8 cellular contexts compared by ENCODE assay signal in the genomic region with DNA sequence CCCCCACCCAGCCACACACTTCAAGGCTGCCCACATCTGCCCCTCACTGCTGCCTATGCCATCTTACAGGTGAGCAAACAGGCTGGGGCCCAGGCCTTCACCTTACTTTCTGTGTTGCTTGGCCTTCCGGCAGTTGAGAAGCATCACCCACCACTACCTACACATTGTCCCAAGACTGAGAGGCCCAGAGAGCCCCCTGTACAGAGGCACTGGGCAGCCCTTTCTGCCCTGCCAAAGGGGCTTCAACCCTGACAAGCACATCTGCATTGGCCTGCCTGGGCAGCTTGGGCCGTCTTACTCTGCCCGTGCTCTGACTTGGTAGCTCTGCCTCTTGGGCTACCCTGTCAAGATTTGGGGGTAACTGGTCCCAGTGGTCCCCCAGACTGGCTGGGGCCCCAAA. TPM values are rescaled to one million over a fixed set of nuclear protein-coding genes. Genes with fewer than 3 reads are reported as not detected.
DNase-seq lines count a peak whose midpoint lies in the region; ATAC-seq, FAIRE-seq and TF ChIP-seq lines count a peak whose summit lies in the region.

No MANE protein-coding gene starts in this region.

- H3K4me3 Mint-ChIP-seq in activated CD4-positive, alpha-beta T cell treated with anti-CD3 and anti-CD28 coated beads for 36 hours, result peak overlapping the region; percentile 76
- peak overlapping the region; percentile 82 for H3K4me3 Mint-ChIP-seq in activated naive CD8-positive, alpha-beta T cell treated with anti-CD3 and anti-CD28 coated beads for 36 hours

- H3K4me1 Mint-ChIP-seq in activated CD4-positive, alpha-beta T cell treated with anti-CD3 and anti-CD28 coated beads for 36 hours, result peaks cover 39% of the 10 kb centered on the region
- H3K4me1 Mint-ChIP-seq in activated naive CD8-positive, alpha-beta T cell treated with anti-CD3 and anti-CD28 coated beads for 36 hours, result peaks cover 29% of the 10 kb centered on the region

- no peak for TF ChIP-seq CTCF in kidney (IDR thresholded peaks at IDR 0.05; ENCODE audit: borderline replicate concordance, extremely low read depth, insufficient read depth)

- no peaks in the 10 kb centered on the region for H3K9me3 ChIP-seq in kidney (ENCODE audit: control insufficient read depth in 1 of 2, low read length in 2 of 2)

- H3K27ac ChIP-seq in kidney (ENCODE audit: low read depth in 2 of 2, low read length in 2 of 2), result peak overlapping the region; percentile 96 to 97
- H3K27ac ChIP-seq in temporal lobe (ENCODE audit: low read depth, low read length), result peak overlapping the region; percentile 83

- H3K4me3 ChIP-seq in kidney (ENCODE audit: low read length in 2 of 2), result peak overlapping the region; percentile 5 to 92

- H3K27ac Mint-ChIP-seq in activated CD4-positive, alpha-beta T cell treated with anti-CD3 and anti-CD28 coated beads for 36 hours, result peak overlapping the region; percentile 67
- peak overlapping the region; percentile 45 for H3K27ac Mint-ChIP-seq in activated naive CD8-positive, alpha-beta T cell treated with anti-CD3 and anti-CD28 coated beads for 36 hours

- H3K27me3 Mint-ChIP-seq in activated CD4-positive, alpha-beta T cell treated with anti-CD3 and anti-CD28 coated beads for 36 hours, result no peaks in the 10 kb centered on the region
- H3K27me3 Mint-ChIP-seq in activated naive CD8-positive, alpha-beta T cell treated with anti-CD3 and anti-CD28 coated beads for 36 hours, result no peaks in the 10 kb centered on the region

- DNase-seq in activated CD4-positive, alpha-beta T cell treated with anti-CD3 and anti-CD28 coated beads for 36 hours, result no peak
- DNase-seq in activated CD4-positive, alpha-beta T cell treated with anti-CD3 and anti-CD28 coated beads, Interleukin-2, amount 50 U/mL, for 4 hours, result no peak
- no peak for DNase-seq in activated naive CD8-positive, alpha-beta T cell treated with anti-CD3 and anti-CD28 coated beads for 36 hours
- DNase-seq in kidney, result no peak
- DNase-seq in SHP77 (lab: John Stamatoyannopoulos, UW), result no peak
- DNase-seq in SIG-M5 treated with dmso at 0.1 percent for 504 hours (lab: John Stamatoyannopoulos, UW; ENCODE audit: unreplicated experiment), result no peak

- H3K9me3 Mint-ChIP-seq in activated CD4-positive, alpha-beta T cell treated with anti-CD3 and anti-CD28 coated beads for 36 hours (ENCODE audit: low read depth), result no peaks in the 10 kb centered on the region
- no peaks in the 10 kb centered on the region for H3K9me3 Mint-ChIP-seq in activated naive CD8-positive, alpha-beta T cell treated with anti-CD3 and anti-CD28 coated beads for 36 hours

- peaks cover 5% of the 10 kb centered on the region for H3K36me3 Mint-ChIP-seq in activated CD4-positive, alpha-beta T cell treated with anti-CD3 and anti-CD28 coated beads for 36 hours (ENCODE audit: low read depth)
- H3K36me3 Mint-ChIP-seq in activated naive CD8-positive, alpha-beta T cell treated with anti-CD3 and anti-CD28 coated beads for 36 hours, result peaks cover 2% of the 10 kb centered on the region

- H3K9ac ChIP-seq in kidney (ENCODE audit: low read length in 2 of 2), result peak overlapping the region in 1 of 2 donors; percentile 99

- intact Hi-C loops in activated CD4-positive, alpha-beta T cell treated with anti-CD3 and anti-CD28 coated beads for 36 hours (cut with DNase I, micrococcal nuclease), result loop anchor here (2.0 kb wide), 3 partner anchors 53 to 223 kb away; partner anchors contain the start of genes ALKBH5 (in 1 of the 2), ATPAF2 (in 1 of the 2), GID4 (in 1 of the 2) and SMCR8 (in 1 of the 2)
- intact Hi-C loops in kidney (cut with DNase I), result no loop called here

- CTCF ChIA-PET in activated CD4-positive, alpha-beta T cell treated with anti-CD3 and anti-CD28 coated beads for 36 hours (lab: Charles Lee), result interaction anchor here (0.7 to 1.4 kb wide), 4 partner anchors 13 to 1127 kb away, joined by 3 read pairs; partner anchors contain the start of genes SMCR8 and TOP3A

- no peak for ATAC-seq in activated CD4-positive, alpha-beta T cell treated with anti-CD3 and anti-CD28 coated beads for 36 hours
- no peak for ATAC-seq in HG03045 (IDR thresholded peaks at IDR 0.05; ENCODE audit: unreplicated experiment)

- no peak for FAIRE-seq in kidney (lab: Jason Lieb, UNC)

- peaks cover 19 to 34% of the 10 kb centered on the region in 2 donors for H3K4me1 ChIP-seq in kidney (ENCODE audit: control insufficient read depth in 1 of 2, insufficient read depth in 1 of 2, low read depth in 1 of 2, low read length in 2 of 2)

- POLR2A ChIA-PET in activated CD4-positive, alpha-beta T cell treated with anti-CD3 and anti-CD28 coated beads for 36 hours (lab: Charles Lee), result interaction anchor here (0.7 kb wide), 1 partner anchor 91 kb away, joined by 3 read pairs; no protein-coding TSS in a partner anchor

- H3K36me3 ChIP-seq in kidney (ENCODE audit: control insufficient read depth in 1 of 2, insufficient read depth in 2 of 2, low read length in 2 of 2), result peaks cover 8 to 28% of the 10 kb centered on the region in 2 donors

RNA-seq across cellular contexts. Expression of gene MIEF2, which starts 1.2 kb away (rescaled TPM):
- total RNA-seq in activated CD4-positive, alpha-beta T cell treated with anti-CD3 and anti-CD28 coated beads for 36 hours, result 1 to 10 TPM; 3.3 to 5.2 TPM
- 1 to 10 TPM; 3.2 to 4.3 TPM for total RNA-seq in activated naive CD8-positive, alpha-beta T cell treated with anti-CD3 and anti-CD28 coated beads for 36 hours
- 25.3 TPM for total RNA-seq in kidney
- polyA plus RNA-seq in kidney (ENCODE audit: insufficient read depth, low read depth, low replicate concordance), result 19.3 TPM
- total RNA-seq in temporal lobe, result 22.4 TPM

RNA-seq across cellular contexts. Expression of gene FLII, which starts 3.1 kb away (rescaled TPM):
- 100 to 1,000 TPM; 282 to 364 TPM for total RNA-seq in activated CD4-positive, alpha-beta T cell treated with anti-CD3 and anti-CD28 coated beads for 36 hours
- 100 to 1,000 TPM; 237 to 242 TPM for total RNA-seq in activated naive CD8-positive, alpha-beta T cell treated with anti-CD3 and anti-CD28 coated beads for 36 hours
- total RNA-seq in kidney, result 301 TPM
- 139 TPM for polyA plus RNA-seq in kidney (ENCODE audit: insufficient read depth, low read depth, low replicate concordance)
- total RNA-seq in temporal lobe, result 38.1 TPM

RNA-seq across cellular contexts. Expression of gene LLGL1, which starts 36.2 kb away (rescaled TPM):
- 10 to 100 TPM; 17.5 to 18.4 TPM for total RNA-seq in activated CD4-positive, alpha-beta T cell treated with anti-CD3 and anti-CD28 coated beads for 36 hours
- 10 to 100 TPM; 13.7 to 15.2 TPM for total RNA-seq in activated naive CD8-positive, alpha-beta T cell treated with anti-CD3 and anti-CD28 coated beads for 36 hours
- total RNA-seq in kidney (13.7 TPM), temporal lobe (27.5 TPM)
- polyA plus RNA-seq in kidney (ENCODE audit: insufficient read depth, low read depth, low replicate concordance), result 8.0 TPM

RNA-seq across cellular contexts. Expression of gene TOP3A, which starts 53.1 kb away (rescaled TPM):
- total RNA-seq in activated CD4-positive, alpha-beta T cell treated with anti-CD3 and anti-CD28 coated beads for 36 hours, result 10 to 100 TPM; 44.1 to 57.9 TPM
- 10 to 100 TPM; 55.4 to 56.9 TPM for total RNA-seq in activated naive CD8-positive, alpha-beta T cell treated with anti-CD3 and anti-CD28 coated beads for 36 hours
- total RNA-seq in kidney, result 30.3 TPM
- 7.9 TPM for polyA plus RNA-seq in kidney (ENCODE audit: insufficient read depth, low read depth, low replicate concordance)
- total RNA-seq in temporal lobe, result 28.0 TPM

RNA-seq across cellular contexts. Expression of gene SMCR8, which starts 53.4 kb away (rescaled TPM):
- total RNA-seq in activated CD4-positive, alpha-beta T cell treated with anti-CD3 and anti-CD28 coated beads for 36 hours, result 10 to 100 TPM; 13.2 to 14.5 TPM
- 10 to 100 TPM; 19.4 TPM for total RNA-seq in activated naive CD8-positive, alpha-beta T cell treated with anti-CD3 and anti-CD28 coated beads for 36 hours
- 22.4 TPM for total RNA-seq in kidney
- 3.1 TPM for polyA plus RNA-seq in kidney (ENCODE audit: insufficient read depth, low read depth, low replicate concordance)
- total RNA-seq in temporal lobe, result 9.3 TPM
